8 cellular contexts compared by ENCODE assay signal in genomic region chr17:82031303-82031884, GRCh38. TPM values are rescaled to one million over a fixed set of nuclear protein-coding genes. Genes with fewer than 3 reads are reported as not detected.
DNase-seq lines count a peak whose midpoint lies in the region; ATAC-seq, FAIRE-seq and TF ChIP-seq lines count a peak whose summit lies in the region.

Gene RAC3 (plus strand): TSS chr17:82031678. CDS start chr17:82031762, 84 bp downstream.

- H3K4me2 ChIP-seq in astrocyte (ENCODE audit: low read length) = peak within 1 kb of the TSS; percentile 91
- peak within 1 kb of the TSS; percentile 74 for H3K4me2 ChIP-seq in keratinocyte (ENCODE audit: control insufficient read depth, extremely low read depth, insufficient read depth, low read depth, low read length)

- TF ChIP-seq CTCF in astrocyte (IDR thresholded peaks at IDR 0.05; ENCODE audit: insufficient read depth, low read depth, low read length) = no peak
- no peak for TF ChIP-seq CTCF in keratinocyte (optimal IDR thresholded peaks at IDR 0.05 in 1 of 3, IDR thresholded peaks at IDR 0.05 in 1 of 3, conservative IDR thresholded peaks at IDR 0.05 in 1 of 3; ENCODE audit: extremely low read depth in 1 of 3, insufficient read depth in 2 of 3, low read length in 3 of 3)

- peak within 1 kb of the TSS; percentile 85 for H3K4me3 Mint-ChIP-seq in T-helper 1 cell treated with Interleukin-12 subunit alpha and Interleukin-12 subunit beta and Interleukin-4 antibody, amounts not matched to agents 30 μg/mL and 1 μg/mL, for 36 hours
- peak within 1 kb of the TSS; percentile 80 for H3K4me3 Mint-ChIP-seq in astrocyte (ENCODE audit: unreplicated experiment)

- H3K27me3 Mint-ChIP-seq in T-helper 1 cell treated with Interleukin-12 subunit alpha and Interleukin-12 subunit beta and Interleukin-4 antibody, amounts not matched to agents 30 μg/mL and 1 μg/mL, for 36 hours (ENCODE audit: low read depth) = no peaks in the 10 kb centered on the region
- H3K27me3 Mint-ChIP-seq in astrocyte (ENCODE audit: low read depth, unreplicated experiment) = peaks cover 8% of the 10 kb centered on the region

- H3K36me3 ChIP-seq in astrocyte (ENCODE audit: insufficient read depth, low read length) (no peaks in the 10 kb centered on the region), keratinocyte (ENCODE audit: control insufficient read depth in 2 of 2, extremely low read depth in 1 of 2, insufficient read depth in 2 of 2, low read length in 2 of 2) (peaks cover 1 to 7% of the 10 kb centered on the region in 2 experiments), stomach smooth muscle (ENCODE audit: control insufficient read depth in 2 of 2, insufficient read depth in 2 of 2, low read length in 2 of 2) (no peaks in the 10 kb centered on the region)

- dilution Hi-C loops in keratinocyte (cut with MboI; ENCODE audit: extremely low pct_ligation_motif_present, low sequenced_read_pairs) = no loop called here

- H3K27ac ChIP-seq in astrocyte (ENCODE audit: low read depth, low read length) (no peak within 1 kb of the TSS), keratinocyte (ENCODE audit: control insufficient read depth, insufficient read depth, low read length) (no peak within 1 kb of the TSS), stomach smooth muscle (ENCODE audit: low read length) (no peak within 1 kb of the TSS)

- peaks cover 5% of the 10 kb centered on the region for H3K79me2 ChIP-seq in astrocyte (ENCODE audit: insufficient read depth, low read length)
- no peaks in the 10 kb centered on the region for H3K79me2 ChIP-seq in keratinocyte (ENCODE audit: control insufficient read depth, insufficient read depth, low read length)

- H3K27me3 ChIP-seq in astrocyte (ENCODE audit: insufficient read depth, low read length) = no peaks in the 10 kb centered on the region
- H3K27me3 ChIP-seq in keratinocyte (ENCODE audit: control insufficient read depth, extremely low read depth, insufficient read depth, low read length) = no peaks in the 10 kb centered on the region
- peaks cover 0 to 12% of the 10 kb centered on the region in 2 donors for H3K27me3 ChIP-seq in stomach smooth muscle (ENCODE audit: control insufficient read depth in 1 of 2, insufficient read depth in 2 of 2, low read length in 2 of 2)

- ATAC-seq in GM19035 (IDR thresholded peaks at IDR 0.05; ENCODE audit: unreplicated experiment) = no peak

- H3K4me3 ChIP-seq in astrocyte (ENCODE audit: insufficient read depth, low read depth, low read length) = peak within 1 kb of the TSS; percentile 59
- H3K4me3 ChIP-seq in keratinocyte (ENCODE audit: control insufficient read depth in 2 of 3, extremely low read depth in 1 of 3, insufficient read depth in 2 of 3, low read depth in 1 of 3, low read length in 3 of 3) = peak within 1 kb of the TSS; percentile 43 to 55 (median 46)
- peak within 1 kb of the TSS; percentile 52 to 71 for H3K4me3 ChIP-seq in stomach smooth muscle (ENCODE audit: low read length in 2 of 2)

- H2AFZ ChIP-seq in astrocyte (ENCODE audit: low read depth, low read length) (peak within 1 kb of the TSS; percentile 87), keratinocyte (ENCODE audit: control insufficient read depth, low read length) (no peak within 1 kb of the TSS)

- H3K4me1 Mint-ChIP-seq in T-helper 1 cell treated with Interleukin-12 subunit alpha and Interleukin-12 subunit beta and Interleukin-4 antibody, amounts not matched to agents 30 μg/mL and 1 μg/mL, for 36 hours (ENCODE audit: low read depth) = peaks cover 4% of the 10 kb centered on the region
- H3K4me1 Mint-ChIP-seq in astrocyte (ENCODE audit: low read depth, unreplicated experiment) = no peaks in the 10 kb centered on the region

- DNase-seq in T-helper 1 cell = no peak
- DNase-seq in NCI-H1930 (lab: John Stamatoyannopoulos, UW) = peak; percentile 42 to 74
- DNase-seq in astrocyte (ENCODE audit: low read depth) = no peak
- no peak for DNase-seq in keratinocyte (ENCODE audit: low read depth, low spot score)
- no peak for DNase-seq in SIG-M5 (lab: John Stamatoyannopoulos, UW)

- peak within 1 kb of the TSS; percentile 79 for H3K27ac Mint-ChIP-seq in T-helper 1 cell treated with Interleukin-12 subunit alpha and Interleukin-12 subunit beta and Interleukin-4 antibody, amounts not matched to agents 30 μg/mL and 1 μg/mL, for 36 hours
- no peak within 1 kb of the TSS for H3K27ac Mint-ChIP-seq in astrocyte (ENCODE audit: unreplicated experiment)

- FAIRE-seq in astrocyte (lab: Jason Lieb, UNC) = no peak
- no peak for FAIRE-seq in keratinocyte (lab: Jason Lieb, UNC)

- H3K9ac ChIP-seq in astrocyte (ENCODE audit: low read length) (peak within 1 kb of the TSS; percentile 67), keratinocyte (ENCODE audit: control insufficient read depth, extremely low read depth, insufficient read depth, low read length) (peak within 1 kb of the TSS; percentile 52), stomach smooth muscle (ENCODE audit: low read length in 2 of 2) (peak within 1 kb of the TSS; percentile 28 to 47)

- H4K20me1 ChIP-seq in astrocyte (ENCODE audit: insufficient read depth, low read length) = no peaks in the 10 kb centered on the region
- peaks cover 3% of the 10 kb centered on the region for H4K20me1 ChIP-seq in keratinocyte (ENCODE audit: control insufficient read depth, extremely low read depth, insufficient read depth, low read length)

- no peaks in the 10 kb centered on the region for H3K9me3 Mint-ChIP-seq in T-helper 1 cell treated with Interleukin-12 subunit alpha and Interleukin-12 subunit beta and Interleukin-4 antibody, amounts not matched to agents 30 μg/mL and 1 μg/mL, for 36 hours
- no peaks in the 10 kb centered on the region for H3K9me3 Mint-ChIP-seq in astrocyte (ENCODE audit: unreplicated experiment)

- H3K36me3 Mint-ChIP-seq in T-helper 1 cell treated with Interleukin-12 subunit alpha and Interleukin-12 subunit beta and Interleukin-4 antibody, amounts not matched to agents 30 μg/mL and 1 μg/mL, for 36 hours (ENCODE audit: low read depth) = peaks cover 7% of the 10 kb centered on the region
- peaks cover 13% of the 10 kb centered on the region for H3K36me3 Mint-ChIP-seq in astrocyte (ENCODE audit: low read depth, unreplicated experiment)

- no peaks in the 10 kb centered on the region for H3K9me1 ChIP-seq in keratinocyte (ENCODE audit: control insufficient read depth, extremely low read depth, insufficient read depth, low read length)

- H3K9me3 ChIP-seq in astrocyte (ENCODE audit: insufficient read depth, low read depth, low read length) (no peaks in the 10 kb centered on the region), keratinocyte (ENCODE audit: control insufficient read depth, low read depth, low read length) (no peaks in the 10 kb centered on the region), stomach smooth muscle (ENCODE audit: control insufficient read depth in 2 of 2, low read length in 2 of 2) (no peaks in the 10 kb centered on the region)

- H3K4me1 ChIP-seq in astrocyte (ENCODE audit: insufficient read depth, low read length) = peaks cover 15% of the 10 kb centered on the region
- H3K4me1 ChIP-seq in keratinocyte (ENCODE audit: control insufficient read depth, extremely low read depth, insufficient read depth, low read length) = peaks cover 17% of the 10 kb centered on the region
- H3K4me1 ChIP-seq in stomach smooth muscle (ENCODE audit: control insufficient read depth, insufficient read depth, low read length) = peaks cover 32% of the 10 kb centered on the region

RNA-seq across cellular contexts. Expression of gene RAC3, which starts in this region (rescaled TPM):
- total RNA-seq in astrocyte = 40.5 and 41.3 TPM in 2 replicates
- polyA plus RNA-seq in keratinocyte = 10.2 to 23.0 TPM (median 12.3 TPM) in 3 replicates
- polyA plus RNA-seq in keratinocyte (2011; ENCODE audit: low read depth) = 1.6 TPM
- 8.5 and 23.2 TPM in 2 replicates for polyA plus RNA-seq in keratinocyte (2011; cell fraction: cytosol; rRNA removed)
- polyA plus RNA-seq in keratinocyte (2011; cell fraction: nucleus; rRNA removed) = 8.9 and 15.0 TPM in 2 replicates
- polyA plus RNA-seq in keratinocyte (2012; ENCODE audit: low replicate concordance) = 4.1 and 10.1 TPM in 2 replicates
- polyA minus RNA-seq in keratinocyte = 3.7 to 34.6 TPM (median 7.4 TPM) in 3 replicates
- polyA minus RNA-seq in keratinocyte (2011; cell fraction: cytosol; rRNA and poly(A)+ RNA removed) = 31.1 TPM
- polyA minus RNA-seq in keratinocyte (2011; cell fraction: nucleus; rRNA and poly(A)+ RNA removed) = 3.2 and 5.4 TPM in 2 replicates

Comparison
In these comparisons a context has a peak if more than half of its experiments do, and no peak if none do; other contexts are left out.
1. DNase-seq: peak in NCI-H1930 (2 of 2); none in T-helper 1 cell (0 of 5), astrocyte (single experiment), keratinocyte (single experiment) and SIG-M5 (single experiment).
2. Peak in every context shown above with its lines, with median percentiles within 50 percentile points of each other: H3K4me3 ChIP-seq and H3K9ac ChIP-seq.